Comparison of ENCODE assay signal across 15 cellular contexts in genomic region chr4:8095956-8096689, GRCh38.
"Had no signal": no experiment of that assay in that cellular context is flagged by ENCODE, and none has a peak within 500 bp of the region (broad histone marks: within the 10 kb centered on the region; RNA-seq: fewer than 3 reads in every experiment).

No MANE protein-coding gene starts in this region.

- H3K27me3 ChIP-seq: ascending aorta, testis had no signal

- DNase-seq: activated CD4-positive, alpha-beta memory T cell treated with anti-CD3 and anti-CD28 coated beads for 36 hours; activated T-cell treated with anti-CD3 and anti-CD28 coated beads, Interleukin-2, amount 50 U/mL, for 4 hours; effector CD8-positive, alpha-beta T cell; hypothalamus; mammary epithelial cell; naive thymus-derived CD8-positive, alpha-beta T cell; stimulated activated CD4-positive, alpha-beta T cell treated with anti-CD3 and anti-CD28 coated beads, Interleukin-4, amount 100 ng/mL, for 4 hours; stimulated activated naive CD8-positive, alpha-beta T cell treated with anti-CD3 and anti-CD28 coated beads, Interleukin-15, amount 100 ng/mL, for 72 hours; T-helper 9 cell; testis had no signal

- H3K27ac Mint-ChIP-seq: activated CD4-positive, alpha-beta memory T cell treated with anti-CD3 and anti-CD28 coated beads for 36 hours; naive thymus-derived CD8-positive, alpha-beta T cell; stimulated activated naive CD8-positive, alpha-beta T cell treated with anti-CD3 and anti-CD28 coated beads, Interleukin-15, amount 100 ng/mL, for 72 hours had no signal

- H3K27me3 Mint-ChIP-seq: activated CD4-positive, alpha-beta memory T cell treated with anti-CD3 and anti-CD28 coated beads for 36 hours; naive thymus-derived CD8-positive, alpha-beta T cell; stimulated activated naive CD8-positive, alpha-beta T cell treated with anti-CD3 and anti-CD28 coated beads, Interleukin-15, amount 100 ng/mL, for 72 hours had no signal

- H3K9me3 ChIP-seq: testis had no signal

- H3K4me3 ChIP-seq: ascending aorta, mucosa of descending colon, skin epidermis, testis had no signal

- ATAC-seq: activated T-cell treated with anti-CD3 and anti-CD28 coated beads, Interleukin-2, amount 50 U/mL, for 4 hours; left cardiac atrium; mucosa of descending colon; naive thymus-derived CD8-positive, alpha-beta T cell; stimulated activated naive CD8-positive, alpha-beta T cell treated with anti-CD3 and anti-CD28 coated beads, Interleukin-15, amount 100 ng/mL, for 72 hours had no signal

- H3K27ac ChIP-seq: ascending aorta, testis, VCaP had no signal

- H3K4me1 Mint-ChIP-seq: stimulated activated naive CD8-positive, alpha-beta T cell treated with anti-CD3 and anti-CD28 coated beads, Interleukin-15, amount 100 ng/mL, for 72 hours had no signal

- H3K4me1 ChIP-seq: ascending aorta had no signal

- H3K4me3 Mint-ChIP-seq: activated CD4-positive, alpha-beta memory T cell treated with anti-CD3 and anti-CD28 coated beads for 36 hours; activated T-cell treated with anti-CD3 and anti-CD28 coated beads, Interleukin-2, amount 50 U/mL, for 4 hours; naive thymus-derived CD8-positive, alpha-beta T cell; stimulated activated naive CD8-positive, alpha-beta T cell treated with anti-CD3 and anti-CD28 coated beads, Interleukin-15, amount 100 ng/mL, for 72 hours had no signal
